9 cellular contexts compared by ENCODE assay signal in the genomic region with DNA sequence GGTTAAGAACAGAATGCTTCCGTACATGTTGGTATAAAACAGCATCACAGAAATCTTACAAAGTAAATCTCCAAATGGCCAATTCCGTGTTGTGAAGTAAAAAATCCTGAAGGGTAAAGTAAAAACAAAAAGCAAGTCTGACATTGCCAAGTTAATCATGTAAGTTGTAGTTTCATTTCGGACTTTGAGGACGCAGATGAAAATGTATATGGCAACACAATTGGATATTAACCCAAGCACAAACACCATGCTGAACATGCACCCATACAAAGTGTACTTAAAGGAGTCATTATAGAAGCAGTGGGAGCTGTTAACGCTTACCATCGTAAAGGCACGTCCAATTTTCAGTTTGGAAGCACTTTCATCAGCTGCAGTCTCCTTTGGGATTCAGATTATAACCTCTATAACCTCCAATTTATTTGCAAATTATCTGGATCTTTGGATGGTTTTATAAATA. TPM values are rescaled to one million over a fixed set of nuclear protein-coding genes. Genes with fewer than 3 reads are reported as not detected.
A peak's percentile ranks its signal among the peaks of the same experiment; 100 is the strongest.
DNase-seq lines count a peak whose midpoint lies in the region; ATAC-seq lines count a peak whose summit lies in the region.
"Had no signal": no experiment of that assay in that cellular context is flagged by ENCODE, and none has a peak within 500 bp of the region (broad histone marks: within the 10 kb centered on the region; RNA-seq: fewer than 3 reads in every experiment).

No MANE protein-coding gene starts in this region.

- no peaks in the 10 kb centered on the region for H3K27me3 Mint-ChIP-seq in stimulated activated naive CD8-positive, alpha-beta T cell treated with anti-CD3 and anti-CD28 coated beads, Interleukin-15, Interleukin-2, amounts not matched to agents 100 ng/mL and 50 ng/mL, for 24 hours

- H3K27me3 ChIP-seq in duodenal mucosa (ENCODE audit: control insufficient read depth in 1 of 2, insufficient read depth in 2 of 2, low read length in 2 of 2) (no peaks in the 10 kb centered on the region), mononuclear cell (ENCODE audit: insufficient read depth, low read length) (no peaks in the 10 kb centered on the region)

- peak overlapping the region; percentile 76 to 79 for H3K9ac ChIP-seq in duodenal mucosa (ENCODE audit: low read depth in 1 of 2, low read length in 2 of 2)

- H3K4me3 ChIP-seq in duodenal mucosa (ENCODE audit: low read depth in 1 of 2, low read length in 2 of 2) (peak overlapping the region; percentile 85 to 88), mononuclear cell (ENCODE audit: low read length) (peak overlapping the region; percentile 55)

- peaks cover 0 to 3% of the 10 kb centered on the region in 2 donors for H3K36me3 ChIP-seq in duodenal mucosa (ENCODE audit: control insufficient read depth in 1 of 2, insufficient read depth in 2 of 2, low read length in 2 of 2)

- DNase-seq in stimulated activated naive CD8-positive, alpha-beta T cell treated with anti-CD3 and anti-CD28 coated beads, Interleukin-15, Interleukin-2, amounts not matched to agents 100 U/mL and 50 U/mL, for 24 hours = no peak
- DNase-seq in NCI-H2227 treated with DMSO at 0.1 percent for 48 hours (lab: John Stamatoyannopoulos, UW) (no peak), DMS114 treated with DMSO at 0.1 percent for 48 hours (lab: John Stamatoyannopoulos, UW; ENCODE audit: unreplicated experiment) (no peak)
- no peak for DNase-seq in stimulated activated CD8-positive, alpha-beta memory T cell treated with anti-CD3 and anti-CD28 coated beads, Interleukin-4, amount 100 ng/mL, for 48 hours

- H3K4me1 Mint-ChIP-seq in stimulated activated naive CD8-positive, alpha-beta T cell treated with anti-CD3 and anti-CD28 coated beads, Interleukin-15, Interleukin-2, amounts not matched to agents 100 ng/mL and 50 ng/mL, for 24 hours (ENCODE audit: low read depth) = peaks cover 49% of the 10 kb centered on the region

- H3K36me3 Mint-ChIP-seq in stimulated activated naive CD8-positive, alpha-beta T cell treated with anti-CD3 and anti-CD28 coated beads, Interleukin-15, Interleukin-2, amounts not matched to agents 100 ng/mL and 50 ng/mL, for 24 hours (ENCODE audit: low read depth) = peaks cover 31% of the 10 kb centered on the region

- H3K9me3 Mint-ChIP-seq in stimulated activated naive CD8-positive, alpha-beta T cell treated with anti-CD3 and anti-CD28 coated beads, Interleukin-15, Interleukin-2, amounts not matched to agents 100 ng/mL and 50 ng/mL, for 24 hours = no peaks in the 10 kb centered on the region

- H3K9me3 ChIP-seq in duodenal mucosa (ENCODE audit: control insufficient read depth in 1 of 2, low read length in 2 of 2) (no peaks in the 10 kb centered on the region), mononuclear cell (ENCODE audit: low read depth, low read length) (no peaks in the 10 kb centered on the region)

- ATAC-seq in stimulated activated naive CD8-positive, alpha-beta T cell treated with anti-CD3 and anti-CD28 coated beads, Interleukin-15, Interleukin-2, amounts not matched to agents 100 U/mL and 50 U/mL, for 24 hours = no peak
- ATAC-seq in GM21723 (IDR thresholded peaks at IDR 0.05; ENCODE audit: unreplicated experiment) = no peak

- H3K4me1 ChIP-seq in duodenal mucosa (ENCODE audit: control insufficient read depth in 1 of 2, insufficient read depth in 2 of 2, low read length in 2 of 2) = peaks cover 0 to 12% of the 10 kb centered on the region in 2 donors
- H3K4me1 ChIP-seq in mononuclear cell (ENCODE audit: insufficient read depth, low read length) = no peaks in the 10 kb centered on the region

- H3K4me3 Mint-ChIP-seq in stimulated activated naive CD8-positive, alpha-beta T cell treated with anti-CD3 and anti-CD28 coated beads, Interleukin-15, Interleukin-2, amounts not matched to agents 100 ng/mL and 50 ng/mL, for 24 hours = peak overlapping the region; percentile 87

- peak overlapping the region; percentile 57 for H3K27ac ChIP-seq in duodenal mucosa (ENCODE audit: low read depth, low read length)
- H3K27ac ChIP-seq: RWPE1 had no signal

- H3K27ac Mint-ChIP-seq in stimulated activated naive CD8-positive, alpha-beta T cell treated with anti-CD3 and anti-CD28 coated beads, Interleukin-15, Interleukin-2, amounts not matched to agents 100 ng/mL and 50 ng/mL, for 24 hours = peak overlapping the region; percentile 88

RNA-seq across cellular contexts. Expression of gene LPAR6, which starts 0.8 kb away (rescaled TPM):
- total RNA-seq in mononuclear cell = 91.4 TPM
